ENCODE assay signal across 33 cellular contexts in genomic region chr5:141180313-141180712, GRCh38. TPM values are rescaled to one million over a fixed set of nuclear protein-coding genes. Genes with fewer than 3 reads are reported as not detected.
"Had no signal": no experiment of that assay in that cellular context is flagged by ENCODE, and none has a peak within 500 bp of the region (broad histone marks: within the 10 kb centered on the region; RNA-seq: fewer than 3 reads in every experiment).

No MANE protein-coding gene starts in this region.

- ATAC-seq: activated CD4-positive, CD25-positive, alpha-beta regulatory T cell treated with anti-CD3 and anti-CD28 coated beads, Interleukin-2, amount 50 U/mL, for 24 hours; activated CD8-positive, alpha-beta T cell treated with anti-CD3 and anti-CD28 coated beads for 36 hours; activated naive CD8-positive, alpha-beta T cell treated with anti-CD3 and anti-CD28 coated beads, Interleukin-2, amount 50 U/mL, for 24 hours; activated T-cell treated with anti-CD3 and anti-CD28 coated beads, Interleukin-2, amount 50 U/mL, for 4 hours; body of pancreas; effector memory CD8-positive, alpha-beta T cell; gastroesophageal sphincter; heart right ventricle; T-cell had no signal

- H3K4me1 Mint-ChIP-seq: activated B cell treated with CpG ODN at 0.5 μM for 24 hours; activated naive CD4-positive, alpha-beta T cell treated with anti-CD3 and anti-CD28 coated beads, Interleukin-2, amount 50 U/mL, for 24 hours; activated naive CD8-positive, alpha-beta T cell treated with anti-CD3 and anti-CD28 coated beads for 36 hours; activated naive CD8-positive, alpha-beta T cell treated with anti-CD3 and anti-CD28 coated beads, Interleukin-2, amount 50 U/mL, for 24 hours had no signal

- H3K36me3 ChIP-seq: adrenal gland, esophagus squamous epithelium, WERI-Rb-1 had no signal

- H3K27ac Mint-ChIP-seq: activated B cell treated with CpG ODN at 0.5 μM for 24 hours; activated CD8-positive, alpha-beta T cell treated with anti-CD3 and anti-CD28 coated beads for 36 hours; activated naive CD4-positive, alpha-beta T cell treated with anti-CD3 and anti-CD28 coated beads for 36 hours; activated naive CD4-positive, alpha-beta T cell treated with anti-CD3 and anti-CD28 coated beads, Interleukin-2, amount 50 U/mL, for 24 hours; activated naive CD8-positive, alpha-beta T cell treated with anti-CD3 and anti-CD28 coated beads for 36 hours; activated naive CD8-positive, alpha-beta T cell treated with anti-CD3 and anti-CD28 coated beads, Interleukin-2, amount 50 U/mL, for 24 hours; activated T-helper 2 cell treated with anti-CD3 and anti-CD28 coated beads, Interferon-gamma antibody, Interleukin-2, Interleukin-4, amounts not matched to agents 10 μg/mL and 5 μg/mL and 100 μg/mL, durations not matched to agents 14 hours and 24 hours and 36 hours; effector memory CD8-positive, alpha-beta T cell; T-helper 1 cell treated with Interleukin-12 subunit alpha and Interleukin-12 subunit beta and Interleukin-4 antibody, amounts not matched to agents 30 μg/mL and 1 μg/mL, for 36 hours had no signal

- H3K4me3 ChIP-seq: adrenal gland, body of pancreas, esophagus squamous epithelium, gastroesophageal sphincter, heart right ventricle had no signal

- H3K4me3 Mint-ChIP-seq: activated B cell treated with CpG ODN at 0.5 μM for 24 hours; activated CD8-positive, alpha-beta T cell treated with anti-CD3 and anti-CD28 coated beads for 36 hours; activated naive CD4-positive, alpha-beta T cell treated with anti-CD3 and anti-CD28 coated beads for 36 hours; activated naive CD4-positive, alpha-beta T cell treated with anti-CD3 and anti-CD28 coated beads, Interleukin-2, amount 50 U/mL, for 24 hours; activated naive CD8-positive, alpha-beta T cell treated with anti-CD3 and anti-CD28 coated beads for 36 hours; activated naive CD8-positive, alpha-beta T cell treated with anti-CD3 and anti-CD28 coated beads, Interleukin-2, amount 50 U/mL, for 24 hours; activated T-cell treated with anti-CD3 and anti-CD28 coated beads, Interleukin-2, amount 50 U/mL, for 4 hours; effector memory CD8-positive, alpha-beta T cell; T-cell; T-helper 1 cell treated with Interleukin-12 subunit alpha and Interleukin-12 subunit beta and Interleukin-4 antibody, amounts not matched to agents 30 μg/mL and 1 μg/mL, for 36 hours had no signal

- DNase-seq: activated B cell treated with CpG ODN at 0.5 μM for 24 hours; activated CD4-positive, alpha-beta T cell treated with anti-CD3 and anti-CD28 coated beads for 48 hours; activated CD4-positive, alpha-beta T cell treated with anti-CD3 and anti-CD28 coated beads, Interleukin-2, amount 50 U/mL, for 1 hour; activated CD4-positive, alpha-beta T cell treated with anti-CD3 and anti-CD28 coated beads, Interleukin-2, amount 50 U/mL, for 48 hours; activated CD8-positive, alpha-beta memory T cell treated with anti-CD3 and anti-CD28 coated beads for 24 hours; activated CD8-positive, alpha-beta T cell treated with anti-CD3 and anti-CD28 coated beads for 36 hours; activated effector memory CD4-positive, alpha-beta T cell treated with anti-CD3 and anti-CD28 coated beads, Interleukin-2, amount 50 U/mL, for 16 hours; activated naive CD4-positive, alpha-beta T cell treated with anti-CD3 and anti-CD28 coated beads for 36 hours; activated naive CD8-positive, alpha-beta T cell treated with anti-CD3 and anti-CD28 coated beads for 36 hours; activated naive CD8-positive, alpha-beta T cell treated with anti-CD3 and anti-CD28 coated beads, Interleukin-2, amount 50 U/mL, for 24 hours; activated T-cell treated with anti-CD3 and anti-CD28 coated beads, Interleukin-2, amount 50 U/mL, for 4 hours; adrenal gland; amygdala; aorta; body of pancreas; caudate nucleus; cortex of kidney; dermis blood vessel endothelial cell; effector CD4-positive, alpha-beta T cell; effector memory CD8-positive, alpha-beta T cell; esophagus squamous epithelium; foreskin melanocyte; heart right ventricle; T-cell; T1000; WERI-Rb-1 had no signal

- H3K27ac ChIP-seq: adrenal gland, body of pancreas, epithelial cell of prostate, esophagus squamous epithelium, gastroesophageal sphincter, heart right ventricle, WERI-Rb-1 had no signal

- H3K4me1 ChIP-seq: adrenal gland, body of pancreas, esophagus squamous epithelium, gastroesophageal sphincter, heart right ventricle had no signal

RNA-seq across cellular contexts. Expression of gene PCDHB16, which starts 1.9 kb away (rescaled TPM):
- total RNA-seq: activated B cell treated with CpG ODN at 0.5 μM for 24 hours; activated CD8-positive, alpha-beta T cell treated with anti-CD3 and anti-CD28 coated beads for 36 hours; activated naive CD4-positive, alpha-beta T cell treated with anti-CD3 and anti-CD28 coated beads for 36 hours; activated naive CD8-positive, alpha-beta T cell treated with anti-CD3 and anti-CD28 coated beads for 36 hours; activated T-cell treated with anti-CD3 and anti-CD28 coated beads, Interleukin-2, amount 50 U/mL, for 4 hours; activated T-helper 2 cell treated with anti-CD3 and anti-CD28 coated beads, Interferon-gamma antibody, Interleukin-2, Interleukin-4, amounts not matched to agents 10 μg/mL and 5 μg/mL and 100 μg/mL, durations not matched to agents 14 hours and 24 hours and 36 hours; T-cell; T-helper 2 cell treated with Interferon-gamma antibody and Interleukin-4, amounts not matched to agents 100 ng/mL and 5 ng/mL, for 36 hours had no signal

RNA-seq across cellular contexts. Expression of gene PCDHB8, which starts 2.7 kb away (rescaled TPM):
- total RNA-seq: activated B cell treated with CpG ODN at 0.5 μM for 24 hours; activated CD8-positive, alpha-beta T cell treated with anti-CD3 and anti-CD28 coated beads for 36 hours; activated naive CD4-positive, alpha-beta T cell treated with anti-CD3 and anti-CD28 coated beads for 36 hours; activated naive CD8-positive, alpha-beta T cell treated with anti-CD3 and anti-CD28 coated beads for 36 hours; activated T-cell treated with anti-CD3 and anti-CD28 coated beads, Interleukin-2, amount 50 U/mL, for 4 hours; activated T-helper 2 cell treated with anti-CD3 and anti-CD28 coated beads, Interferon-gamma antibody, Interleukin-2, Interleukin-4, amounts not matched to agents 10 μg/mL and 5 μg/mL and 100 μg/mL, durations not matched to agents 14 hours and 24 hours and 36 hours; T-cell; T-helper 2 cell treated with Interferon-gamma antibody and Interleukin-4, amounts not matched to agents 100 ng/mL and 5 ng/mL, for 36 hours had no signal

RNA-seq across cellular contexts. Expression of gene PCDHB9, which starts 6.6 kb away (rescaled TPM):
- total RNA-seq: activated CD8-positive, alpha-beta T cell treated with anti-CD3 and anti-CD28 coated beads for 36 hours; activated naive CD4-positive, alpha-beta T cell treated with anti-CD3 and anti-CD28 coated beads for 36 hours; activated naive CD8-positive, alpha-beta T cell treated with anti-CD3 and anti-CD28 coated beads for 36 hours; activated T-cell treated with anti-CD3 and anti-CD28 coated beads, Interleukin-2, amount 50 U/mL, for 4 hours; activated T-helper 2 cell treated with anti-CD3 and anti-CD28 coated beads, Interferon-gamma antibody, Interleukin-2, Interleukin-4, amounts not matched to agents 10 μg/mL and 5 μg/mL and 100 μg/mL, durations not matched to agents 14 hours and 24 hours and 36 hours; T-helper 2 cell treated with Interferon-gamma antibody and Interleukin-4, amounts not matched to agents 100 ng/mL and 5 ng/mL, for 36 hours had no signal

RNA-seq across cellular contexts. Expression of gene PCDHB7, which starts 7.9 kb away (rescaled TPM):
- total RNA-seq: activated B cell treated with CpG ODN at 0.5 μM for 24 hours; activated CD8-positive, alpha-beta T cell treated with anti-CD3 and anti-CD28 coated beads for 36 hours; activated naive CD4-positive, alpha-beta T cell treated with anti-CD3 and anti-CD28 coated beads for 36 hours; activated naive CD8-positive, alpha-beta T cell treated with anti-CD3 and anti-CD28 coated beads for 36 hours; activated T-cell treated with anti-CD3 and anti-CD28 coated beads, Interleukin-2, amount 50 U/mL, for 4 hours; activated T-helper 2 cell treated with anti-CD3 and anti-CD28 coated beads, Interferon-gamma antibody, Interleukin-2, Interleukin-4, amounts not matched to agents 10 μg/mL and 5 μg/mL and 100 μg/mL, durations not matched to agents 14 hours and 24 hours and 36 hours; T-cell; T-helper 2 cell treated with Interferon-gamma antibody and Interleukin-4, amounts not matched to agents 100 ng/mL and 5 ng/mL, for 36 hours had no signal

RNA-seq across cellular contexts. Expression of gene PCDHB10, which starts 11.8 kb away (rescaled TPM):
- total RNA-seq: activated B cell treated with CpG ODN at 0.5 μM for 24 hours; activated CD8-positive, alpha-beta T cell treated with anti-CD3 and anti-CD28 coated beads for 36 hours; activated naive CD4-positive, alpha-beta T cell treated with anti-CD3 and anti-CD28 coated beads for 36 hours; activated naive CD8-positive, alpha-beta T cell treated with anti-CD3 and anti-CD28 coated beads for 36 hours; activated T-helper 2 cell treated with anti-CD3 and anti-CD28 coated beads, Interferon-gamma antibody, Interleukin-2, Interleukin-4, amounts not matched to agents 10 μg/mL and 5 μg/mL and 100 μg/mL, durations not matched to agents 14 hours and 24 hours and 36 hours; T-cell; T-helper 2 cell treated with Interferon-gamma antibody and Interleukin-4, amounts not matched to agents 100 ng/mL and 5 ng/mL, for 36 hours had no signal
